18 cellular contexts compared by ENCODE assay signal in genomic region chrX:118666521-118666920, GRCh38.
DNase-seq lines count a peak whose midpoint lies in the region; ATAC-seq, FAIRE-seq and TF ChIP-seq lines count a peak whose summit lies in the region.
"Had no signal": no experiment of that assay in that cellular context is flagged by ENCODE, and none has a peak within 500 bp of the region (broad histone marks: within the 10 kb centered on the region; RNA-seq: fewer than 3 reads in every experiment).

No MANE protein-coding gene starts in this region.

- H4K91ac ChIP-seq in IMR-90 (ENCODE audit: insufficient read depth, low read depth, low read length) = no peak overlapping the region

- no peak for FAIRE-seq in bronchial epithelial cell (lab: Jason Lieb, UNC)
- FAIRE-seq: G401.6 had no signal

- no peak for TF ChIP-seq POLR2A in IMR-90 (IDR thresholded peaks at IDR 0.05; ENCODE audit: low read depth, low read length)

- H3K14ac ChIP-seq in IMR-90 (replicated peaks; ENCODE audit: low read depth, low read length) = no peak overlapping the region

- no peak overlapping the region for H4K5ac ChIP-seq in IMR-90 (ENCODE audit: low read depth, low read length)

- H3K4me3 Mint-ChIP-seq in Calu3 (ENCODE audit: low read depth, unreplicated experiment) = no peak overlapping the region
- no peak overlapping the region for H3K4me3 Mint-ChIP-seq in activated CD4-positive, alpha-beta memory T cell treated with anti-CD3 and anti-CD28 coated beads, Interleukin-2, amount 10 ng/mL, durations not matched to agents 7 days and 5 days
- H3K4me3 Mint-ChIP-seq: CD4-positive, alpha-beta memory T cell had no signal

- no peak overlapping the region for H3K27ac Mint-ChIP-seq in Calu3 (ENCODE audit: unreplicated experiment)
- no peak overlapping the region for H3K27ac Mint-ChIP-seq in activated CD4-positive, alpha-beta memory T cell treated with anti-CD3 and anti-CD28 coated beads, Interleukin-2, amount 10 ng/mL, durations not matched to agents 7 days and 5 days

- no peak overlapping the region for H2BK120ac ChIP-seq in IMR-90 (ENCODE audit: low read depth, low read length)

- CTCF ChIA-PET in IMR-90 (lab: Yijun Ruan, JAX) = no interaction called here
- CTCF ChIA-PET in Calu3 (lab: Charles Lee) = no interaction called here
- CTCF ChIA-PET in activated CD4-positive, alpha-beta memory T cell treated with anti-CD3 and anti-CD28 coated beads, Interleukin-2, amount 10 ng/mL, durations not matched to agents 7 days and 5 days (lab: Charles Lee) = no interaction called here

- intact Hi-C loops in IMR-90 (cut with micrococcal nuclease) (loop anchor here (5.0 kb wide), 1 partner anchor 471 kb away; no protein-coding TSS in a partner anchor), Calu3 (cut with micrococcal nuclease; ENCODE audit: unreplicated experiment) (loop anchor here (10.0 kb wide), 1 partner anchor 58 kb away; the partner anchor contains the start of gene IL13RA1)

- H3K27ac ChIP-seq in IMR-90 (ENCODE audit: insufficient read depth, low read length) = no peak overlapping the region
- H3K27ac ChIP-seq: Peyer's patch had no signal

- H3K9me3 ChIP-seq in IMR-90 (ENCODE audit: control insufficient read depth, insufficient read depth, low read length) = no peaks in the 10 kb centered on the region
- H3K9me3 ChIP-seq: BE2C, Peyer's patch had no signal

- in situ Hi-C loops in IMR-90 (cut with MboI; ENCODE audit: low sequenced_read_pairs) = no loop called here

- H3K79me1 ChIP-seq in IMR-90 (ENCODE audit: low read depth in 1 of 2, low read length in 2 of 2) = no peaks in the 10 kb centered on the region

- no peaks in the 10 kb centered on the region for H3K36me3 ChIP-seq in IMR-90 (ENCODE audit: control insufficient read depth, insufficient read depth, low read length)
- no peaks in the 10 kb centered on the region for H3K36me3 ChIP-seq in bronchial epithelial cell (ENCODE audit: control insufficient read depth, insufficient read depth, low read length)
- H3K36me3 ChIP-seq: BE2C, Peyer's patch had no signal

- no peak overlapping the region for H3K56ac ChIP-seq in IMR-90 (ENCODE audit: extremely low read depth, insufficient read depth, low read length)

- no peak overlapping the region for H2AK9ac ChIP-seq in IMR-90 (replicated peaks; ENCODE audit: low read depth, low read length, poor library complexity)

- H3K4ac ChIP-seq in IMR-90 (ENCODE audit: low read depth, low read length) = no peak overlapping the region

- no peaks in the 10 kb centered on the region for H3K9me3 Mint-ChIP-seq in Calu3 (ENCODE audit: low read depth, unreplicated experiment)
- no peaks in the 10 kb centered on the region for H3K9me3 Mint-ChIP-seq in activated CD4-positive, alpha-beta memory T cell treated with anti-CD3 and anti-CD28 coated beads, Interleukin-2, amount 10 ng/mL, durations not matched to agents 7 days and 5 days
- H3K9me3 Mint-ChIP-seq: CD4-positive, alpha-beta memory T cell had no signal

- H3K9me1 ChIP-seq in IMR-90 (ENCODE audit: insufficient read depth, low read length) = no peaks in the 10 kb centered on the region

- no peaks in the 10 kb centered on the region for H3K36me3 Mint-ChIP-seq in Calu3 (ENCODE audit: insufficient read depth, unreplicated experiment)
- H3K36me3 Mint-ChIP-seq in activated CD4-positive, alpha-beta memory T cell treated with anti-CD3 and anti-CD28 coated beads, Interleukin-2, amount 10 ng/mL, durations not matched to agents 7 days and 5 days (ENCODE audit: low read depth) = peaks cover 48% of the 10 kb centered on the region

- no peaks in the 10 kb centered on the region for H4K20me1 ChIP-seq in IMR-90 (ENCODE audit: insufficient read depth, low read length)

- no peak overlapping the region for H2AK5ac ChIP-seq in IMR-90 (ENCODE audit: low read depth, low read length)

- no peak overlapping the region for H3K9ac ChIP-seq in IMR-90 (ENCODE audit: low read depth, low read length)

- H3K4me3 ChIP-seq in IMR-90 (ENCODE audit: insufficient read depth, low read depth, low read length) (no peak overlapping the region), bronchial epithelial cell (ENCODE audit: low read depth, low read length) (no peak overlapping the region), fibroblast of the aortic adventitia (ENCODE audit: low read depth, low read length) (no peak overlapping the region)
- H3K4me3 ChIP-seq: Peyer's patch had no signal

- no peak overlapping the region for H3K4me2 ChIP-seq in IMR-90 (ENCODE audit: low read depth, low read length)

- peak; percentile 44 for ATAC-seq in IMR-90 (ENCODE audit: low read depth)

- H4K8ac ChIP-seq in IMR-90 (ENCODE audit: low read depth in 2 of 2, low read length in 2 of 2) = no peak overlapping the region

- no CpG with 5 or more reads among the region's 3 CpGs for WGBS in IMR-90 (ENCODE audit: extremely low coverage in 2 of 2, insufficient read length in 1 of 2), 2 experiments

- dilution Hi-C loops in IMR-90 (cut with HindIII; ENCODE audit: low sequenced_read_pairs, unreplicated experiment) = no loop called here

- POLR2A ChIA-PET in IMR-90 (lab: Charles Lee; ENCODE audit: unreplicated experiment) = no interaction called here
- POLR2A ChIA-PET in activated CD4-positive, alpha-beta memory T cell treated with anti-CD3 and anti-CD28 coated beads, Interleukin-2, amount 10 ng/mL, durations not matched to agents 7 days and 5 days (lab: Charles Lee) = no interaction called here

- no peaks in the 10 kb centered on the region for H3K27me3 Mint-ChIP-seq in Calu3 (ENCODE audit: unreplicated experiment)
- H3K27me3 Mint-ChIP-seq in activated CD4-positive, alpha-beta memory T cell treated with anti-CD3 and anti-CD28 coated beads, Interleukin-2, amount 10 ng/mL, durations not matched to agents 7 days and 5 days = no peaks in the 10 kb centered on the region
- H3K27me3 Mint-ChIP-seq: CD4-positive, alpha-beta memory T cell had no signal

- no peak overlapping the region for H3K18ac ChIP-seq in IMR-90 (ENCODE audit: low read depth, low read length)

- H3K27me3 ChIP-seq in IMR-90 (ENCODE audit: control insufficient read depth, insufficient read depth, low read length) (no peaks in the 10 kb centered on the region), bronchial epithelial cell (ENCODE audit: control insufficient read depth, insufficient read depth, low read length) (no peaks in the 10 kb centered on the region)
- H3K27me3 ChIP-seq: BE2C, Peyer's patch had no signal

- no peak overlapping the region for H2BK5ac ChIP-seq in IMR-90 (ENCODE audit: low read depth, low read length, poor library complexity, severe bottlenecking)

- no TSS peak for BruUV-seq in IMR-90 (replicated peaks; lab: Mats Ljungman, UMichigan)
- no TSS peak for BruUV-seq in Calu3 (replicated peaks; lab: Mats Ljungman, UMichigan)

- DNase-seq in EH (ENCODE audit: low read depth) (peak; percentile 25), IMR-90 (peak; percentile 31), bronchial epithelial cell (ENCODE audit: low read depth) (peak; percentile 65), fibroblast of the aortic adventitia (ENCODE audit: low read depth) (peak; percentile 9), Calu3 (no peak), HuH-7 (ENCODE audit: low spot score) (no peak), hepatic stellate cell (ENCODE audit: low spot score) (no peak)
- no peak for DNase-seq in activated CD4-positive, alpha-beta memory T cell treated with anti-CD3 and anti-CD28 coated beads, Interleukin-2, amount 10 ng/mL, durations not matched to agents 7 days and 5 days
- DNase-seq: BE2C; CD4-positive, alpha-beta memory T cell; GOT3; NCI-H1092 treated with DMSO at 0.1 percent for 48 hours; NCI-H2081 treated with DMSO at 0.1 percent for 48 hours; NCI-H510A treated with DMSO at 0.1 percent for 48 hours; NCI-H82; Peyer's patch; SHP77 had no signal

- H3K23ac ChIP-seq in IMR-90 (ENCODE audit: low read depth, low read length) = no peak overlapping the region

- no peaks in the 10 kb centered on the region for H3K4me1 ChIP-seq in IMR-90 (ENCODE audit: control insufficient read depth, insufficient read depth, low read length)
- H3K4me1 ChIP-seq: BE2C, Peyer's patch had no signal

- H2AFZ ChIP-seq in IMR-90 (replicated peaks; ENCODE audit: low read length, poor library complexity) = no peak overlapping the region

- H2BK20ac ChIP-seq in IMR-90 (ENCODE audit: low read depth, low read length) = no peak overlapping the region

- peaks cover 8% of the 10 kb centered on the region for H3K4me1 Mint-ChIP-seq in Calu3 (ENCODE audit: low read depth, unreplicated experiment)
- no peaks in the 10 kb centered on the region for H3K4me1 Mint-ChIP-seq in activated CD4-positive, alpha-beta memory T cell treated with anti-CD3 and anti-CD28 coated beads, Interleukin-2, amount 10 ng/mL, durations not matched to agents 7 days and 5 days

- TF ChIP-seq RAD21 in IMR-90 (IDR thresholded peaks at IDR 0.05; ENCODE audit: low read length) = no peak

- H2BK15ac ChIP-seq in IMR-90 (ENCODE audit: low read depth, low read length) = no peak overlapping the region

- no peak for TF ChIP-seq CTCF in IMR-90 (conservative IDR thresholded peaks at IDR 0.05; ENCODE audit: low read depth, low read length)
- TF ChIP-seq CTCF in bronchial epithelial cell (IDR thresholded peaks at IDR 0.05; ENCODE audit: insufficient read depth, low read length, severe bottlenecking) = no peak
- TF ChIP-seq CTCF in fibroblast of the aortic adventitia (IDR thresholded peaks at IDR 0.05; ENCODE audit: insufficient read depth, low read length) = no peak
- TF ChIP-seq CTCF in Calu3 (IDR thresholded peaks at IDR 0.05; ENCODE audit: unreplicated experiment) = no peak

TF ChIP-seq in IMR-90, 13 proteins besides CTCF, POLR2A, EP300 and RAD21:
- TF ChIP-seq CEBPB (IDR thresholded peaks at IDR 0.05; ENCODE audit: low read depth, low read length) (no peak), MAFK (IDR thresholded peaks at IDR 0.05; ENCODE audit: low read depth, low read length) (no peak), RCOR1 (IDR thresholded peaks at IDR 0.05; ENCODE audit: insufficient replicate concordance, low read length) (no peak), SMC3 (IDR thresholded peaks at IDR 0.05; ENCODE audit: low read depth, low read length) (no peak), FOS (IDR thresholded peaks at IDR 0.05; ENCODE audit: low read depth, low read length) (no peak), BHLHE40 (IDR thresholded peaks at IDR 0.05; ENCODE audit: low read depth, low read length) (no peak), CHD1 (IDR thresholded peaks at IDR 0.05; ENCODE audit: low read depth, low read length) (no peak)

Comparison
In these comparisons a context has a peak if more than half of its experiments do, and no peak if none do; other contexts are left out.
1. DNase-seq: peak in EH (single experiment), IMR-90 (single experiment), bronchial epithelial cell (single experiment) and fibroblast of the aortic adventitia (single experiment); none in Calu3 (single experiment), HuH-7 (single experiment), activated CD4-positive, alpha-beta memory T cell treated with anti-CD3 and anti-CD28 coated beads, Interleukin-2, amount 10 ng/mL, durations not matched to agents 7 days and 5 days (single experiment) and hepatic stellate cell (single experiment).